In genomic region chr19:40231544-40232424, GRCh38 we compare ENCODE assay signal across 12 cellular contexts. TPM values are rescaled to one million over a fixed set of nuclear protein-coding genes. Genes with fewer than 3 reads are reported as not detected.
DNase-seq lines count a peak whose midpoint lies in the region; ATAC-seq and TF ChIP-seq lines count a peak whose summit lies in the region.
"Had no signal": no experiment of that assay in that cellular context is flagged by ENCODE, and none has a peak within 500 bp of the region (broad histone marks: within the 10 kb centered on the region; RNA-seq: fewer than 3 reads in every experiment).

No MANE protein-coding gene starts in this region.

- H3K79me1 ChIP-seq in trophoblast cell (ENCODE audit: low read length): peaks cover 4% of the 10 kb centered on the region

- H2AFZ ChIP-seq in trophoblast cell (ENCODE audit: insufficient read depth, low read length, poor library complexity): no peak overlapping the region

- H3K36me3 ChIP-seq in trophoblast cell (ENCODE audit: control insufficient read depth in 1 of 2, insufficient read depth in 2 of 2, low read length in 2 of 2) (peaks cover 38 to 40% of the 10 kb centered on the region in 2 experiments), prostate gland (peaks cover 0 to 5% of the 10 kb centered on the region in 2 donors)

- H3K79me2 ChIP-seq in trophoblast cell (ENCODE audit: control insufficient read depth, insufficient read depth, low read length, poor library complexity): no peaks in the 10 kb centered on the region

- H3K36me3 Mint-ChIP-seq in WTC11: peaks cover 3% of the 10 kb centered on the region; the same call in 1 of the 2 replicates

- TF ChIP-seq CTCF in WTC11 (IDR thresholded peaks at IDR 0.05): no peak
- TF ChIP-seq CTCF in prostate gland (IDR thresholded peaks at IDR 0.05): no peak

- ATAC-seq in WTC11: peak; percentile 73
- ATAC-seq in GM21717 (IDR thresholded peaks at IDR 0.05; ENCODE audit: unreplicated experiment): no peak
- ATAC-seq: CD8-positive, alpha-beta T cell had no signal

- H2AK5ac ChIP-seq in trophoblast cell (ENCODE audit: low read length): no peak overlapping the region

- H4K12ac ChIP-seq in trophoblast cell (ENCODE audit: low read depth, low read length): no peak overlapping the region

- DNase-seq in ELR (ENCODE audit: low read depth): peak; percentile 40
- DNase-seq in WTC11 (ENCODE audit: low spot score): peak; percentile 56
- peak; percentile 61 for DNase-seq in hepatic stellate cell (ENCODE audit: low spot score)
- DNase-seq in trophoblast cell: peak in 1 of 2 donors; percentile 22
- no peak for DNase-seq in prostate gland (ENCODE audit: low spot score)
- no peak for DNase-seq in Kasumi-1 (lab: John Stamatoyannopoulos, UW)
- no peak for DNase-seq in NOMO-1 treated with dmso at 0.1 percent for 144 hours (lab: John Stamatoyannopoulos, UW; ENCODE audit: unreplicated experiment)
- DNase-seq: activated CD8-positive, alpha-beta memory T cell treated with anti-CD3 and anti-CD28 coated beads, Interleukin-2, amount 50 U/mL, for 48 hours; CD8-positive, alpha-beta T cell; NCI-H510A treated with DMSO at 0.1 percent for 48 hours had no signal

- peak overlapping the region; percentile 15 for H3K4me2 ChIP-seq in trophoblast cell (ENCODE audit: low read length)

- CTCF ChIA-PET in WTC11 (lab: Charles Lee): interaction anchor here (0.6 to 3.5 kb wide), 10 partner anchors 9 to 307 kb away, joined by 3 to 28 read pairs (median 5); partner anchors contain the start of genes MAP3K10 and TTC9B

- peak overlapping the region; percentile 3 for H3K18ac ChIP-seq in trophoblast cell (ENCODE audit: low read length)

- intact Hi-C loops in prostate gland (cut with DNase I): no loop called here

- no peak overlapping the region for H2BK5ac ChIP-seq in trophoblast cell (ENCODE audit: low read depth, low read length, poor library complexity)

- H3K4me1 ChIP-seq in trophoblast cell (ENCODE audit: control insufficient read depth in 1 of 2, insufficient read depth in 2 of 2, low read length in 2 of 2) (peaks cover 8 to 15% of the 10 kb centered on the region in 2 experiments), prostate gland (replicated peaks) (no peaks in the 10 kb centered on the region)

- H3K27me3 ChIP-seq in trophoblast cell (ENCODE audit: insufficient read depth, low read length): no peaks in the 10 kb centered on the region
- no peaks in the 10 kb centered on the region for H3K27me3 ChIP-seq in prostate gland (replicated peaks; ENCODE audit: insufficient read depth)

- H4K91ac ChIP-seq in trophoblast cell (ENCODE audit: low read depth, low read length): peak overlapping the region; percentile 8

- 0 out of 2 replicates have a peak overlapping the region, but pooled peaks have one; percentile 10 for H3K4me3 Mint-ChIP-seq in WTC11
- H3K4me3 Mint-ChIP-seq: CD8-positive, alpha-beta T cell had no signal

- no peak for TF ChIP-seq POLR2A in prostate gland (IDR thresholded peaks at IDR 0.05)

- H2BK12ac ChIP-seq in trophoblast cell (ENCODE audit: low read length): no peak overlapping the region

- H3K23ac ChIP-seq in trophoblast cell (ENCODE audit: low read length): no peak overlapping the region

- H4K8ac ChIP-seq in trophoblast cell (ENCODE audit: low read depth, low read length): no peak overlapping the region

- POLR2A ChIA-PET in WTC11 (lab: Charles Lee): no interaction called here

- no peak overlapping the region for H3K14ac ChIP-seq in trophoblast cell (ENCODE audit: low read length)

- H3K27ac ChIP-seq in trophoblast cell (ENCODE audit: low read depth, low read length) (no peak overlapping the region), prostate gland (no peak overlapping the region)

- H3K27me3 Mint-ChIP-seq in WTC11 (ENCODE audit: low read depth): peaks cover 16% of the 10 kb centered on the region

- peak overlapping the region; percentile 92 for H3K27ac Mint-ChIP-seq in WTC11
- H3K27ac Mint-ChIP-seq: CD8-positive, alpha-beta T cell had no signal

- WGBS in trophoblast cell (ENCODE audit: extremely low coverage, insufficient coverage, insufficient read length): no CpG with 5 or more reads among the region's 16 CpGs
- WGBS in prostate gland: 65% methylated on average over 16 of the region's 16 CpGs

- H3K9me3 ChIP-seq in trophoblast cell (ENCODE audit: insufficient read depth, low read depth, low read length) (peaks cover 2% of the 10 kb centered on the region), prostate gland (no peaks in the 10 kb centered on the region)

- H2BK120ac ChIP-seq in trophoblast cell (ENCODE audit: insufficient read depth, low read length, poor library complexity): peak overlapping the region; percentile 18

- H3K4me3 ChIP-seq in trophoblast cell (ENCODE audit: low read depth, low read length) (peak overlapping the region; percentile 31), prostate gland (no peak overlapping the region)

- H3K4ac ChIP-seq in trophoblast cell (ENCODE audit: low read depth, low read length): no peak overlapping the region

- H3K4me1 Mint-ChIP-seq in WTC11: peaks cover 33% of the 10 kb centered on the region

- H3K9me3 Mint-ChIP-seq in WTC11: no peaks in the 10 kb centered on the region
- H3K9me3 Mint-ChIP-seq: CD8-positive, alpha-beta T cell had no signal

- H3K9ac ChIP-seq in trophoblast cell (ENCODE audit: low read length): no peak overlapping the region

TF ChIP-seq in WTC11, 78 proteins besides CTCF, POLR2A, EP300 and RAD21 (continues in another document):
- TF ChIP-seq USF2 (CRISPR knock-in tag; IDR thresholded peaks at IDR 0.05) (peak; percentile 93), IRF2 (CRISPR knock-in tag; IDR thresholded peaks at IDR 0.05; ENCODE audit: borderline replicate concordance, low read depth) (no peak), ZNF423 (CRISPR knock-in tag; IDR thresholded peaks at IDR 0.05) (peak; percentile 31; the same call in 1 of the 2 replicates), ETV6 (CRISPR knock-in tag; IDR thresholded peaks at IDR 0.05) (no peak), SP1 (CRISPR knock-in tag; conservative IDR thresholded peaks at IDR 0.05) (no peak), RELA (CRISPR knock-in tag; IDR thresholded peaks at IDR 0.05; ENCODE audit: borderline replicate concordance) (no peak), FOXK1 (CRISPR knock-in tag; IDR thresholded peaks at IDR 0.05) (no peak), ZNF416 (CRISPR knock-in tag; IDR thresholded peaks at IDR 0.05) (no peak), EMX1 (CRISPR knock-in tag; IDR thresholded peaks at IDR 0.05) (no peak), ZNF263 (CRISPR knock-in tag; IDR thresholded peaks at IDR 0.05; ENCODE audit: low read depth) (no peak), NFATC4 (CRISPR knock-in tag; IDR thresholded peaks at IDR 0.05) (no peak), ZNF121 (CRISPR knock-in tag; IDR thresholded peaks at IDR 0.05) (no peak)
- TF ChIP-seq, protein P1, sequence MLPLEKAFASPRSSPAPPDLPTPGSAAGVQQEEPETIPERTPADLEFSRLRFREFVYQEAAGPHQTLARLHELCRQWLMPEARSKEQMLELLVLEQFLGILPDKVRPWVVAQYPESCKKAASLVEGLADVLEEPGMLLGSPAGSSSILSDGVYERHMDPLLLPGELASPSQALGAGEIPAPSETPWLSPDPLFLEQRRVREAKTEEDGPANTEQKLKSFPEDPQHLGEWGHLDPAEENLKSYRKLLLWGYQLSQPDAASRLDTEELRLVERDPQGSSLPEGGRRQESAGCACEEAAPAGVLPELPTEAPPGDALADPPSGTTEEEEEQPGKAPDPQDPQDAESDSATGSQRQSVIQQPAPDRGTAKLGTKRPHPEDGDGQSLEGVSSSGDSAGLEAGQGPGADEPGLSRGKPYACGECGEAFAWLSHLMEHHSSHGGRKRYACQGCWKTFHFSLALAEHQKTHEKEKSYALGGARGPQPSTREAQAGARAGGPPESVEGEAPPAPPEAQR (CRISPR knock-in tag; IDR thresholded peaks at IDR 0.05): no peak
- TF ChIP-seq, protein P2, sequence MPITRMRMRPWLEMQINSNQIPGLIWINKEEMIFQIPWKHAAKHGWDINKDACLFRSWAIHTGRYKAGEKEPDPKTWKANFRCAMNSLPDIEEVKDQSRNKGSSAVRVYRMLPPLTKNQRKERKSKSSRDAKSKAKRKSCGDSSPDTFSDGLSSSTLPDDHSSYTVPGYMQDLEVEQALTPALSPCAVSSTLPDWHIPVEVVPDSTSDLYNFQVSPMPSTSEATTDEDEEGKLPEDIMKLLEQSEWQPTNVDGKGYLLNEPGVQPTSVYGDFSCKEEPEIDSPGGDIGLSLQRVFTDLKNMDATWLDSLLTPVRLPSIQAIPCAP (CRISPR knock-in tag; IDR thresholded peaks at IDR 0.05): no peak

RNA-seq across cellular contexts. Expression of gene CCNP, which starts 5.3 kb away (rescaled TPM):
- 0.83 to 2.4 TPM (median 1.9 TPM) in 3 replicates for total RNA-seq in WTC11 (2021)
- 0.46 and 0.49 TPM in 2 replicates for polyA plus RNA-seq in trophoblast cell (2013)
- total RNA-seq in prostate gland: under 1 TPM; 0.82 to 0.85 TPM

RNA-seq across cellular contexts. Expression of gene TTC9B, which starts 13.6 kb away (rescaled TPM):
- total RNA-seq in WTC11 (2021) (0.23 TPM in 1 of 3 replicates, not detected in the others), prostate gland (not detected)
- not detected in 2 replicates for polyA plus RNA-seq in trophoblast cell (2013)
- total RNA-seq: CD8-positive, alpha-beta T cell; MCF 10A had no signal

RNA-seq across cellular contexts. Expression of gene MAP3K10, which starts 40.6 kb away (rescaled TPM):
- total RNA-seq in WTC11 (2021): 23.5 to 25.5 TPM (median 24.4 TPM) in 3 replicates
- 4.5 and 4.6 TPM in 2 replicates for polyA plus RNA-seq in trophoblast cell (2013)
- 10 to 100 TPM; 10.5 to 23.8 TPM for total RNA-seq in prostate gland

RNA-seq across cellular contexts. Expression of gene AKT2, which starts 53.4 kb away (rescaled TPM):
- total RNA-seq in WTC11 (2021) (156 to 174 TPM (median 161 TPM) in 3 replicates), prostate gland (100 to 1,000 TPM in 1 of 2 donors, 10 to 100 TPM in 1; 95.3 to 171 TPM)
- polyA plus RNA-seq in trophoblast cell (2013): 118 and 120 TPM in 2 replicates

Comparison
In these comparisons a context has a peak if more than half of its experiments do, and no peak if none do; other contexts are left out.
1. DNase-seq: peak in ELR (single experiment), WTC11 (single experiment) and hepatic stellate cell (single experiment); none in prostate gland (single experiment), Kasumi-1 (0 of 2) and NOMO-1 treated with dmso at 0.1 percent for 144 hours (single experiment).